In the genomic region with DNA sequence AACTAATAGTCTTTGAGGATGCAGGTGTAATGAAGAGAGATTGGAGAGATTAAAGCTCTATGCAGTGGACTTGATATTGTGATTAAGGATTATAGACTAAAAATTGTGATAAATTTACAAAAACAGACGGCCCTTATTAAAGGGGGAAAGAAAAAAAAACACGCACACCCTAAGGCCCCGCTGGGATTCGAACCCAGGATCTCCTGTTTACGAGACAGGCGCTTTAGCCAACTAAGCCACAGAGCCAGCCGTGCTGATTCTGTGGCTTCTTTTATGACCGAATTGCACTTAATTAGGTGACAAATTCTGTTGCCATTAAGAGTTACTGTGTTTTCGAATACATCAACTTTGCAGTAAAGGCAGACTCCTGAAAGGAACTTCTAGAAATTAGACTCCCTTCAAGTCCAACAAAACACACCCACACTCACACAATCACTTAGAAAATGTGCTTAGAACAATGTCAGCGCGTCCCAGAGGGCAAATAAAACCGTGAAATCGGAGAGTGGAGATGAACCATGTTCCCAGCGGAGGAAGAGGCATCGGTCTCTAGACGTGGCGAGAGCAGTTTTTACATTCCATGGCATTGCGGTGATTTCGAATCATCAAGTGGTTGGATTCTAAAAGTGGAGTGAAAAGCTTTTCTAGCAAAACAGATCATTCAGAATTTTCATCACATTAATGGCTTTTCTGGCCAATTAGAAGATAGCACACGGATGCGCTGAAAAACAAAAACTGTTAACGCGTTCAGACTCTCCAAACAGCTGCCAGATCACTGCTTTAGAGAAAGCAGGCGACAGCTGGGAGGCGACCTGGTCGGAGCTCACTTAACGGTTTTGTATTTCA, we compare ENCODE assay signal across 7 cellular contexts.
DNase-seq lines count a peak whose midpoint lies in the region; ATAC-seq and TF ChIP-seq lines count a peak whose summit lies in the region.

No MANE protein-coding gene starts in this region.

- H3K79me2 ChIP-seq in Loucy (ENCODE audit: insufficient read depth, low read length): no peaks in the 10 kb centered on the region

- peak overlapping the region; percentile 97 for H2AFZ ChIP-seq in Loucy (ENCODE audit: low read length)

- H3K27me3 ChIP-seq in Loucy (ENCODE audit: insufficient read depth, low read length, poor library complexity, severe bottlenecking): no peaks in the 10 kb centered on the region
- H3K27me3 ChIP-seq in brain microvascular endothelial cell (replicated peaks): no peaks in the 10 kb centered on the region

- no peaks in the 10 kb centered on the region for H3K4me1 ChIP-seq in Loucy (ENCODE audit: insufficient read depth, low read length, poor library complexity, severe bottlenecking)

- no peak for ATAC-seq in GM18511 (IDR thresholded peaks at IDR 0.05; ENCODE audit: unreplicated experiment)

- no peaks in the 10 kb centered on the region for H3K36me3 ChIP-seq in Loucy (ENCODE audit: insufficient read depth, low read length)
- no peaks in the 10 kb centered on the region for H3K36me3 ChIP-seq in brain microvascular endothelial cell (replicated peaks)

- DNase-seq in GM10266 (ENCODE audit: extremely low spot score) (peak; percentile 52), SK-N-DZ (ENCODE audit: low spot score) (peak; percentile 75), brain microvascular endothelial cell (peak; percentile 78), kidney glomerular epithelial cell (lab: John Stamatoyannopoulos, UW) (peak; percentile 83)
- peak; percentile 27 to 61 for DNase-seq in stimulated activated CD4-positive, alpha-beta T cell treated with anti-CD3 and anti-CD28 coated beads, Interleukin-4, amount 100 ng/mL, for 4 hours

- no peaks in the 10 kb centered on the region for H4K20me1 ChIP-seq in Loucy (ENCODE audit: insufficient read depth, low read length, poor library complexity, severe bottlenecking)

- TF ChIP-seq CTCF in GM10266 (IDR thresholded peaks at IDR 0.05; ENCODE audit: control insufficient read depth, insufficient read depth, low read depth, missing control alignments) (no peak), Loucy (conservative IDR thresholded peaks at IDR 0.05; ENCODE audit: low read length) (no peak), brain microvascular endothelial cell (IDR thresholded peaks at IDR 0.05; ENCODE audit: low read depth, low read length, missing control alignments) (no peak)

- no peaks in the 10 kb centered on the region for H3K9me3 ChIP-seq in Loucy (ENCODE audit: insufficient read depth, low read depth, low read length)

- no peaks in the 10 kb centered on the region for H3F3A ChIP-seq in Loucy (ENCODE audit: low read depth)

- H3K4me3 ChIP-seq in Loucy (ENCODE audit: low read length, poor library complexity, severe bottlenecking): peak overlapping the region; percentile 82
- peak overlapping the region; percentile 74 for H3K4me3 ChIP-seq in brain microvascular endothelial cell (ENCODE audit: low read depth, low read length)

- H3K9me2 ChIP-seq in Loucy (replicated peaks; ENCODE audit: low read depth, low read length): no peaks in the 10 kb centered on the region

- in situ Hi-C loops in brain microvascular endothelial cell (cut with HindIII; ENCODE audit: low pct_ligation_motif_present, low sequenced_read_pairs): no loop called here

- H3K9ac ChIP-seq in Loucy (ENCODE audit: low read depth, low read length, poor library complexity, severe bottlenecking): peak overlapping the region; percentile 73

- H3K4me2 ChIP-seq in Loucy (ENCODE audit: low read depth, low read length, poor library complexity, severe bottlenecking): peak overlapping the region; percentile 91

- H3K27ac ChIP-seq in brain microvascular endothelial cell: peak overlapping the region; percentile 31
